ENCODE assay signal across 13 cellular contexts in genomic region chr7:50329775-50330174, GRCh38. TPM values are rescaled to one million over a fixed set of nuclear protein-coding genes. Genes with fewer than 3 reads are reported as not detected.
DNase-seq lines count a peak whose midpoint lies in the region; ATAC-seq and TF ChIP-seq lines count a peak whose summit lies in the region.
"Had no signal": no experiment of that assay in that cellular context is flagged by ENCODE, and none has a peak within 500 bp of the region (broad histone marks: within the 10 kb centered on the region; RNA-seq: fewer than 3 reads in every experiment).

No MANE protein-coding gene starts in this region.

- H3K9me2 ChIP-seq in SU-DHL-6 (replicated peaks; ENCODE audit: insufficient read depth, low read length) = no peaks in the 10 kb centered on the region

- H3K27ac ChIP-seq in SU-DHL-6 (ENCODE audit: low read depth, low read length) (peak overlapping the region; percentile 83), thymus (ENCODE audit: low read depth) (peak overlapping the region; percentile 83)
- H3K27ac ChIP-seq: SK-N-MC had no signal

- H3K4me1 ChIP-seq in thymus (ENCODE audit: control insufficient read depth, insufficient read depth, low read length) = peaks cover 46% of the 10 kb centered on the region

- peak overlapping the region; percentile 41 for H3K9ac ChIP-seq in SU-DHL-6 (ENCODE audit: low read length)

- H3K4me3 ChIP-seq in SU-DHL-6 (ENCODE audit: insufficient read depth, low read length, poor library complexity, severe bottlenecking) (no peak overlapping the region), thymus (ENCODE audit: low read length) (no peak overlapping the region)
- H3K4me3 ChIP-seq: SK-N-MC had no signal

- 84% methylated on average over 9 of the region's 9 CpGs for whole genome bisulfite sequencing in thymus

- H3K4me2 ChIP-seq in SU-DHL-6 (ENCODE audit: low read depth, low read length, poor library complexity, severe bottlenecking) = peak overlapping the region; percentile 63

- DNase-seq in activated naive CD4-positive, alpha-beta T cell treated with anti-CD3 and anti-CD28 coated beads, Interleukin-2, amount 50 U/mL, for 72 hours (ENCODE audit: low spot score in 2 of 2) = no peak
- no peak for DNase-seq in activated naive CD4-positive, alpha-beta T cell treated with Interleukin-2 at 50 U/mL for 16 hours
- DNase-seq in activated gamma-delta T cell (lab: John Stamatoyannopoulos, UW) (no peak), NCI-H187 (lab: John Stamatoyannopoulos, UW) (no peak)
- DNase-seq in effector CD8-positive, alpha-beta T cell (lab: John Stamatoyannopoulos, UW) = no peak
- DNase-seq: activated CD4-positive, CD25-positive, alpha-beta regulatory T cell; NCI-H146; stimulated activated CD4-positive, alpha-beta T cell treated with anti-CD3 and anti-CD28 coated beads, Interleukin-1b, Interleukin-23, amount 100 ng/mL, for 48 hours had no signal

- peaks cover 35% of the 10 kb centered on the region for H3K36me3 ChIP-seq in SU-DHL-6 (ENCODE audit: low read length)
- peaks cover 30% of the 10 kb centered on the region for H3K36me3 ChIP-seq in thymus (ENCODE audit: control insufficient read depth, insufficient read depth)

- no peaks in the 10 kb centered on the region for H3K9me3 Mint-ChIP-seq in activated naive CD4-positive, alpha-beta T cell treated with anti-CD3 and anti-CD28 coated beads, Interleukin-2, amount 50 U/mL, for 72 hours
- H3K9me3 Mint-ChIP-seq: stimulated activated naive CD8-positive, alpha-beta T cell treated with anti-CD3 and anti-CD28 coated beads, Interleukin-15, Interleukin-2, amounts not matched to agents 100 ng/mL and 50 ng/mL, for 24 hours had no signal

- no peak overlapping the region for H2AFZ ChIP-seq in SU-DHL-6 (ENCODE audit: low read depth, low read length, severe bottlenecking)

- H3F3A ChIP-seq in SU-DHL-6 (ENCODE audit: insufficient read depth) = peaks cover 86% of the 10 kb centered on the region

- no peaks in the 10 kb centered on the region for H4K20me1 ChIP-seq in SU-DHL-6 (ENCODE audit: low read depth, low read length)

- H3K9me3 ChIP-seq in SU-DHL-6 (ENCODE audit: insufficient read depth, low read length) = no peaks in the 10 kb centered on the region
- H3K9me3 ChIP-seq in thymus (ENCODE audit: control insufficient read depth) = no peaks in the 10 kb centered on the region

- ATAC-seq in activated naive CD4-positive, alpha-beta T cell treated with anti-CD3 and anti-CD28 coated beads, Interleukin-2, amount 50 U/mL, for 72 hours = peak in 1 of 2 donors; percentile 9
- peak; percentile 25 for ATAC-seq in HG02759 (IDR thresholded peaks at IDR 0.05; ENCODE audit: unreplicated experiment)

- no peak for TF ChIP-seq CTCF in SU-DHL-6 (IDR thresholded peaks at IDR 0.05; ENCODE audit: insufficient read depth, low read length, poor library complexity, severe bottlenecking)

- peaks cover 32 to 59% of the 10 kb centered on the region in 2 donors for H3K36me3 Mint-ChIP-seq in activated naive CD4-positive, alpha-beta T cell treated with anti-CD3 and anti-CD28 coated beads, Interleukin-2, amount 50 U/mL, for 72 hours

- H3K27me3 ChIP-seq in SU-DHL-6 (ENCODE audit: low read length) (no peaks in the 10 kb centered on the region), thymus (ENCODE audit: control insufficient read depth, insufficient read depth) (no peaks in the 10 kb centered on the region)

- H3K79me2 ChIP-seq in SU-DHL-6 (ENCODE audit: insufficient read depth, low read length) = peaks cover 75% of the 10 kb centered on the region

- H3K27ac Mint-ChIP-seq in activated naive CD4-positive, alpha-beta T cell treated with anti-CD3 and anti-CD28 coated beads, Interleukin-2, amount 50 U/mL, for 72 hours = peak overlapping the region; percentile 72 to 92
- H3K27ac Mint-ChIP-seq: stimulated activated naive CD8-positive, alpha-beta T cell treated with anti-CD3 and anti-CD28 coated beads, Interleukin-15, Interleukin-2, amounts not matched to agents 100 ng/mL and 50 ng/mL, for 24 hours had no signal

RNA-seq across cellular contexts. Expression of gene IKZF1, which starts 25.3 kb away (rescaled TPM):
- total RNA-seq in activated naive CD4-positive, alpha-beta T cell treated with anti-CD3 and anti-CD28 coated beads, Interleukin-2, amount 50 U/mL, for 72 hours = 100 to 1,000 TPM; 208 to 327 TPM
- polyA plus RNA-seq in thymus = 99.0 TPM
